In the genomic region with DNA sequence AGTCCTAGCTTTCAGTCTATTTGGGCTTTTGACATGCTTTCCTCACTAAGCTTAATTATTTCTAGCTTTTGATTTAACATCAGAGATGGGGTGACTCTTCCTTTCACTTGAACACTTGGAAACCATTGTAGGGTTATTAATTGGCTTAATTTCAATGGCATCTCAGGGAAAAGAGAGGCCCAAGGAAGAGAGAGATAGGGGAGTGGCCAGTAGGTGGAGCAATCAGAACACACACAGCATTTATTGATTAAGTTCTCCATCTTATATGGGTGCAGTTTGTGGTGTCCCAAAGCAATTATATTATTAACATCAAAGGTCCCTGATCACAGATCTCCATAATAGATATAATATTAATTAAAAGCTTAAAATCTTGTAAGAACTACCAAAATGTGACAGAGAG, we compare ENCODE assay signal across 14 cellular contexts.
A peak's percentile ranks its signal among the peaks of the same experiment; 100 is the strongest.
DNase-seq lines count a peak whose midpoint lies in the region; ATAC-seq and TF ChIP-seq lines count a peak whose summit lies in the region.
"Had no signal": no experiment of that assay in that cellular context is flagged by ENCODE, and none has a peak within 500 bp of the region (broad histone marks: within the 10 kb centered on the region; RNA-seq: fewer than 3 reads in every experiment).

No MANE protein-coding gene starts in this region.

- no peak overlapping the region for H2AFZ ChIP-seq in GM23338
- no peak overlapping the region for H2AFZ ChIP-seq in hepatocyte

- H4K20me1 ChIP-seq in GM23338 (replicated peaks; ENCODE audit: insufficient read depth) (no peaks in the 10 kb centered on the region), hepatocyte (ENCODE audit: insufficient read depth, poor library complexity, severe bottlenecking) (no peaks in the 10 kb centered on the region)

- ATAC-seq in GM23338, result peak; percentile 50
- ATAC-seq: HepG2 had no signal

- H3K27ac Mint-ChIP-seq in GM23338, result no peak overlapping the region
- no peak overlapping the region for H3K27ac Mint-ChIP-seq in activated T-helper 2 cell treated with anti-CD3 and anti-CD28 coated beads, Interferon-gamma antibody, Interleukin-2, Interleukin-4, amounts not matched to agents 10 μg/mL and 5 μg/mL and 100 μg/mL, durations not matched to agents 14 hours and 24 hours and 36 hours
- H3K27ac Mint-ChIP-seq: activated CD4-positive, alpha-beta T cell treated with anti-CD3 and anti-CD28 coated beads, Interleukin-2, amount 10 ng/mL, durations not matched to agents 24 days and 14 days had no signal

- in situ Hi-C loops in SK-MEL-5 (cut with HindIII; ENCODE audit: low pct_unique_long_range_greater_than_20kb, low sequenced_read_pairs), result no loop called here

- H3K4me2 ChIP-seq in GM23338 (no peak overlapping the region), hepatocyte (no peak overlapping the region)

- H3K4me3 ChIP-seq in GM23338 (no peak overlapping the region), hepatocyte (no peak overlapping the region)
- H3K4me3 ChIP-seq: right atrium auricular region, upper lobe of left lung had no signal

- H3K9me2 ChIP-seq in GM23338 (ENCODE audit: insufficient read depth), result no peaks in the 10 kb centered on the region
- H3K9me2 ChIP-seq in hepatocyte (replicated peaks; ENCODE audit: insufficient read depth), result no peaks in the 10 kb centered on the region

- no peaks in the 10 kb centered on the region for H3K27me3 Mint-ChIP-seq in GM23338 (ENCODE audit: insufficient read depth, low read depth, poor library complexity)
- H3K27me3 Mint-ChIP-seq in activated T-helper 2 cell treated with anti-CD3 and anti-CD28 coated beads, Interferon-gamma antibody, Interleukin-2, Interleukin-4, amounts not matched to agents 10 μg/mL and 5 μg/mL and 100 μg/mL, durations not matched to agents 14 hours and 24 hours and 36 hours (ENCODE audit: low read depth), result no peaks in the 10 kb centered on the region
- H3K27me3 Mint-ChIP-seq: activated CD4-positive, alpha-beta T cell treated with anti-CD3 and anti-CD28 coated beads, Interleukin-2, amount 10 ng/mL, durations not matched to agents 24 days and 14 days had no signal

- H3K36me3 Mint-ChIP-seq in GM23338 (ENCODE audit: low read depth), result no peaks in the 10 kb centered on the region
- no peaks in the 10 kb centered on the region for H3K36me3 Mint-ChIP-seq in activated T-helper 2 cell treated with anti-CD3 and anti-CD28 coated beads, Interferon-gamma antibody, Interleukin-2, Interleukin-4, amounts not matched to agents 10 μg/mL and 5 μg/mL and 100 μg/mL, durations not matched to agents 14 hours and 24 hours and 36 hours (ENCODE audit: low read depth)

- H3K27ac ChIP-seq in GM23338 (ENCODE audit: low read depth) (no peak overlapping the region), hepatocyte (no peak overlapping the region)
- H3K27ac ChIP-seq: right atrium auricular region, upper lobe of left lung had no signal

- H3K27me3 ChIP-seq in GM23338 (ENCODE audit: insufficient read depth) (no peaks in the 10 kb centered on the region), hepatocyte (no peaks in the 10 kb centered on the region)
- H3K27me3 ChIP-seq: right atrium auricular region, upper lobe of left lung had no signal

- no peaks in the 10 kb centered on the region for H3K9me3 ChIP-seq in hepatocyte (ENCODE audit: low read depth)
- H3K9me3 ChIP-seq: right atrium auricular region, upper lobe of left lung had no signal

- peak; percentile 76 to 78 for TF ChIP-seq CTCF in GM23338 (conservative IDR thresholded peaks at IDR 0.05; ENCODE audit: low read depth in 2 of 2)
- peak; percentile 24 for TF ChIP-seq CTCF in hepatocyte (IDR thresholded peaks at IDR 0.05; ENCODE audit: poor library complexity)

- peaks cover 4% of the 10 kb centered on the region; the same call in 1 of the 3 replicates for H3K9me3 Mint-ChIP-seq in GM23338
- peaks cover 9% of the 10 kb centered on the region for H3K9me3 Mint-ChIP-seq in activated T-helper 2 cell treated with anti-CD3 and anti-CD28 coated beads, Interferon-gamma antibody, Interleukin-2, Interleukin-4, amounts not matched to agents 10 μg/mL and 5 μg/mL and 100 μg/mL, durations not matched to agents 14 hours and 24 hours and 36 hours

- H3F3A ChIP-seq in GM23338 (replicated peaks; ENCODE audit: low read depth), result no peaks in the 10 kb centered on the region

- no peaks in the 10 kb centered on the region for H3K79me2 ChIP-seq in GM23338 (replicated peaks; ENCODE audit: insufficient read depth)
- H3K79me2 ChIP-seq in hepatocyte, result no peaks in the 10 kb centered on the region

- no peaks in the 10 kb centered on the region for H3K4me1 ChIP-seq in GM23338 (ENCODE audit: insufficient read depth)
- no peaks in the 10 kb centered on the region for H3K4me1 ChIP-seq in hepatocyte (ENCODE audit: insufficient read depth)
- H3K4me1 ChIP-seq: right atrium auricular region, upper lobe of left lung had no signal

- intact Hi-C loops in activated T-helper 2 cell treated with anti-CD3 and anti-CD28 coated beads, Interferon-gamma antibody, Interleukin-2, Interleukin-4, amounts not matched to agents 10 μg/mL and 5 μg/mL and 100 μg/mL, durations not matched to agents 14 hours and 24 hours and 36 hours (cut with micrococcal nuclease), result no loop called here

- H3K4me1 Mint-ChIP-seq in GM23338, result no peaks in the 10 kb centered on the region
- H3K4me1 Mint-ChIP-seq in activated T-helper 2 cell treated with anti-CD3 and anti-CD28 coated beads, Interferon-gamma antibody, Interleukin-2, Interleukin-4, amounts not matched to agents 10 μg/mL and 5 μg/mL and 100 μg/mL, durations not matched to agents 14 hours and 24 hours and 36 hours (ENCODE audit: low read depth), result no peaks in the 10 kb centered on the region
- H3K4me1 Mint-ChIP-seq: activated CD4-positive, alpha-beta T cell treated with anti-CD3 and anti-CD28 coated beads, Interleukin-2, amount 10 ng/mL, durations not matched to agents 24 days and 14 days had no signal

- H3K36me3 ChIP-seq in GM23338 (ENCODE audit: insufficient read depth) (no peaks in the 10 kb centered on the region), hepatocyte (replicated peaks; ENCODE audit: insufficient read depth, low read depth) (no peaks in the 10 kb centered on the region)
- H3K36me3 ChIP-seq: right atrium auricular region, upper lobe of left lung had no signal

- no peak overlapping the region for H3K4me3 Mint-ChIP-seq in GM23338
- no peak overlapping the region for H3K4me3 Mint-ChIP-seq in activated T-helper 2 cell treated with anti-CD3 and anti-CD28 coated beads, Interferon-gamma antibody, Interleukin-2, Interleukin-4, amounts not matched to agents 10 μg/mL and 5 μg/mL and 100 μg/mL, durations not matched to agents 14 hours and 24 hours and 36 hours (ENCODE audit: low read depth)
- H3K4me3 Mint-ChIP-seq: activated CD4-positive, alpha-beta T cell treated with anti-CD3 and anti-CD28 coated beads, Interleukin-2, amount 10 ng/mL, durations not matched to agents 24 days and 14 days had no signal

- peak; percentile 7 for DNase-seq in AG20443 (ENCODE audit: low spot score)
- peak; percentile 54 for DNase-seq in GM23338 (ENCODE audit: low spot score)
- peak; percentile 35 for DNase-seq in SK-MEL-5 (ENCODE audit: low read depth, low spot score)
- DNase-seq in hepatocyte (ENCODE audit: low spot score), result no peak
- no peak for DNase-seq in activated T-helper 2 cell treated with anti-CD3 and anti-CD28 coated beads, Interferon-gamma antibody, Interleukin-2, Interleukin-4, amounts not matched to agents 10 μg/mL and 5 μg/mL and 100 μg/mL, durations not matched to agents 14 hours and 24 hours and 36 hours (ENCODE audit: low spot score)
- no peak for DNase-seq in MV-4-11 (lab: John Stamatoyannopoulos, UW)
- DNase-seq in activated CD8-positive, alpha-beta memory T cell treated with anti-CD3 and anti-CD28 coated beads for 24 hours, result no peak
- DNase-seq in NCI-H146 (lab: John Stamatoyannopoulos, UW), result no peak
- DNase-seq: activated CD4-positive, alpha-beta T cell treated with anti-CD3 and anti-CD28 coated beads, Interleukin-2, amount 10 ng/mL, durations not matched to agents 24 days and 14 days; activated naive CD4-positive, alpha-beta T cell treated with Interleukin-2 at 50 U/mL for 16 hours; NCI-H226; upper lobe of left lung had no signal

Comparison
In these comparisons a context has a peak if more than half of its experiments do, and no peak if none do; other contexts are left out.
1. DNase-seq: peak in AG20443 (single experiment), GM23338 (single experiment) and SK-MEL-5 (single experiment); none in hepatocyte (single experiment), activated T-helper 2 cell treated with anti-CD3 and anti-CD28 coated beads, Interferon-gamma antibody, Interleukin-2, Interleukin-4, amounts not matched to agents 10 μg/mL and 5 μg/mL and 100 μg/mL, durations not matched to agents 14 hours and 24 hours and 36 hours (single experiment), MV-4-11 (single experiment), activated CD8-positive, alpha-beta memory T cell treated with anti-CD3 and anti-CD28 coated beads for 24 hours (single experiment) and NCI-H146 (single experiment).